ENCODE assay signal across 8 cellular contexts in the genomic region with DNA sequence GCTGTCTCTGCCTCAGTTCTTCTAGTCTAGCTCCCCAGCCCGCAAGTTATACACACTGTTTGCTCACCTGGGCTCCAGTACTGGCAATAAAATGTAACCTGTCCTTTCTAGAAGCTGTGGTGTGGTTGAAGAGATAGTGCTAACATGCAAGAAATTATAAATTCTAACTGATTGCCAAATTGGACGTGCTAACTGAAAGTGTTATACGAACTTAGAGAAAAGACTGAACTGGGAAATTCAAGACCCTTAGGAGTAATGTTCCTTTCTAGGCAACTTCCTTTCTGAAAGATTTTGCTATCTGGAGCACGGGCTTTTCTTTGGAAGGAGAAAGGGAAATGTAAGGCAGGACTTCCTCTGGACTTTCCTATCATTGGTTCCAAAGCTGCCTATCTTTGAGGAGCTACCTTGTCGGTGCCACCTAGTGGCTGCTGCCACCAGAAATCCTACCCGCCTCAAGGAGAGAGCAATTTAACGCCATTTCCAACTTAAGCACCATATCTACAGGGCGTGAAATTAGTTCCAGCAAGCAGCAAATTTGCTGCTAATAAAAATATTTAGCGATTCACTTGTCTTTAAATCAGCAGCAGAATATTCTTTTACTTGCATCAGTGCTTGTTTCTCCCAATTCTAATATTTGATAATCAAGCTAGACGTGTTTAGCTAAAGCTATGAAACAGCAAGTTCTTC. TPM values are rescaled to one million over a fixed set of nuclear protein-coding genes. Genes with fewer than 3 reads are reported as not detected.
DNase-seq lines count a peak whose midpoint lies in the region; ATAC-seq, FAIRE-seq and TF ChIP-seq lines count a peak whose summit lies in the region.

No MANE protein-coding gene starts in this region.

- no peaks in the 10 kb centered on the region for H3K9me3 Mint-ChIP-seq in H9
- H3K9me3 Mint-ChIP-seq in activated CD4-positive, alpha-beta T cell treated with anti-CD3 and anti-CD28 coated beads, Interleukin-2, amount 10 ng/mL, durations not matched to agents 24 days and 14 days = no peaks in the 10 kb centered on the region

- no peaks in the 10 kb centered on the region for H3K79me1 ChIP-seq in H9 (ENCODE audit: insufficient read depth, low read depth, low read length, poor library complexity, severe bottlenecking)

- FAIRE-seq in pancreas (lab: Jason Lieb, UNC) = no peak

- H2BK15ac ChIP-seq in H9 (ENCODE audit: low read depth, low read length) = no peak overlapping the region

- H2BK5ac ChIP-seq in H9 (ENCODE audit: insufficient read length, low read length) = no peak overlapping the region

- H3K4me3 ChIP-seq in fibroblast of the aortic adventitia (ENCODE audit: low read depth, low read length) = no peak overlapping the region
- no peak overlapping the region for H3K4me3 ChIP-seq in pancreas

- H3K36me3 ChIP-seq in ES-I3 (ENCODE audit: insufficient read depth, low read length) = no peaks in the 10 kb centered on the region
- H3K36me3 ChIP-seq in pancreas = no peaks in the 10 kb centered on the region

- no peak overlapping the region for H4K8ac ChIP-seq in H9 (replicated peaks; ENCODE audit: insufficient read length, low read depth, low read length)

- no peak overlapping the region for H3K14ac ChIP-seq in H9 (ENCODE audit: insufficient read depth, low read length)

- H3K4me1 Mint-ChIP-seq in H9 = peaks cover 0 to 3% of the 10 kb centered on the region in 2 experiments; a peak in 1 of 4 replicates
- H3K4me1 Mint-ChIP-seq in activated CD4-positive, alpha-beta T cell treated with anti-CD3 and anti-CD28 coated beads, Interleukin-2, amount 10 ng/mL, durations not matched to agents 24 days and 14 days = peaks cover 2% of the 10 kb centered on the region

- H3K27ac Mint-ChIP-seq in H9 = no peak overlapping the region; a peak in 1 of 7 replicates
- H3K27ac Mint-ChIP-seq in activated CD4-positive, alpha-beta T cell treated with anti-CD3 and anti-CD28 coated beads, Interleukin-2, amount 10 ng/mL, durations not matched to agents 24 days and 14 days = no peak overlapping the region

- H3K27me3 Mint-ChIP-seq in H9 (ENCODE audit: low read depth) = peaks cover 88% of the 10 kb centered on the region
- H3K27me3 Mint-ChIP-seq in activated CD4-positive, alpha-beta T cell treated with anti-CD3 and anti-CD28 coated beads, Interleukin-2, amount 10 ng/mL, durations not matched to agents 24 days and 14 days = peaks cover 39% of the 10 kb centered on the region

- H3K27ac ChIP-seq in H9 (ENCODE audit: insufficient read length, low read depth, low read length) (no peak overlapping the region), pancreas (no peak overlapping the region)

- H4K5ac ChIP-seq in H9 (ENCODE audit: insufficient read length, low read depth, low read length) = no peak overlapping the region

- H3K36me3 Mint-ChIP-seq in H9 (ENCODE audit: insufficient read depth in 1 of 3, low read depth in 3 of 3) = peaks cover 0 to 5% (median 0%) of the 10 kb centered on the region in 3 experiments; a peak in 3 of 7 replicates
- H3K36me3 Mint-ChIP-seq in activated CD4-positive, alpha-beta T cell treated with anti-CD3 and anti-CD28 coated beads, Interleukin-2, amount 10 ng/mL, durations not matched to agents 24 days and 14 days (ENCODE audit: low read depth) = no peaks in the 10 kb centered on the region

- H2BK120ac ChIP-seq in H9 (ENCODE audit: low read depth, low read length, poor library complexity, severe bottlenecking) = no peak overlapping the region

- peak overlapping the region; percentile 27 for H2AFZ ChIP-seq in H9 (ENCODE audit: low read length)

- H3T11ph ChIP-seq in H9 (ENCODE audit: low read length) = no peak overlapping the region

- no CpG with 5 or more reads among the region's 10 CpGs for WGBS in H9 (ENCODE audit: extremely low coverage, insufficient read length, low lambda C conversion rate)
- WGBS in pancreas, 2 donors = 52 to 57% methylated on average over 10 of the region's 10 CpGs

- no peak overlapping the region for H3K4me3 Mint-ChIP-seq in H9
- H3K4me3 Mint-ChIP-seq in activated CD4-positive, alpha-beta T cell treated with anti-CD3 and anti-CD28 coated beads, Interleukin-2, amount 10 ng/mL, durations not matched to agents 24 days and 14 days = no peak overlapping the region

- ATAC-seq in pancreas = peak; percentile 96 to 100 (median 99)
- no peak for ATAC-seq in GM19463 (IDR thresholded peaks at IDR 0.05; ENCODE audit: unreplicated experiment)
- ATAC-seq in HG02852 (IDR thresholded peaks at IDR 0.05; ENCODE audit: unreplicated experiment) = no peak

- no peak overlapping the region for H3K18ac ChIP-seq in H9 (ENCODE audit: insufficient read length, low read depth, low read length)

- peak; percentile 77 for TF ChIP-seq CTCF in H9 (conservative IDR thresholded peaks at IDR 0.05)
- peak; percentile 56 for TF ChIP-seq CTCF in fibroblast of the aortic adventitia (IDR thresholded peaks at IDR 0.05; ENCODE audit: insufficient read depth, low read length)
- peak; percentile 19 to 43 (median 28) for TF ChIP-seq CTCF in pancreas (IDR thresholded peaks at IDR 0.05)

- H3K9ac ChIP-seq in ES-I3 (ENCODE audit: low read depth, low read length) (peak overlapping the region; percentile 16; the same call in 1 of the 2 replicates), H9 (ENCODE audit: extremely low read depth, insufficient read length, low read length) (no peak overlapping the region)

- no peaks in the 10 kb centered on the region for H3K79me2 ChIP-seq in H9 (ENCODE audit: insufficient read depth, low read length)

- H3K4me2 ChIP-seq in H9 (ENCODE audit: insufficient read depth, insufficient read length, low read length) = no peak overlapping the region

- H3K56ac ChIP-seq in H9 (ENCODE audit: insufficient read length, low read depth, low read length) = no peak overlapping the region

- no peak overlapping the region for H4K91ac ChIP-seq in H9 (ENCODE audit: insufficient read length, low read depth, low read length)

- no peaks in the 10 kb centered on the region for H4K20me1 ChIP-seq in H9 (ENCODE audit: control insufficient read depth, insufficient read depth, insufficient read length)

- no peaks in the 10 kb centered on the region for H3K23me2 ChIP-seq in H9 (ENCODE audit: insufficient read length, low read depth, low read length, poor library complexity, severe bottlenecking)

- intact Hi-C loops in activated CD4-positive, alpha-beta T cell treated with anti-CD3 and anti-CD28 coated beads, Interleukin-2, amount 10 ng/mL, durations not matched to agents 24 days and 14 days (cut with micrococcal nuclease) = loop anchor here (1.0 kb wide), 1 partner anchor 162 kb away; no protein-coding TSS in a partner anchor
- intact Hi-C loops in pancreas (cut with DNase I) = no loop called here

- no peaks in the 10 kb centered on the region; the same call in 1 of the 2 replicates for H3K27me3 ChIP-seq in H9 (ENCODE audit: insufficient read depth, low read length)
- H3K27me3 ChIP-seq in pancreas = no peaks in the 10 kb centered on the region

- no peak overlapping the region for H3K23ac ChIP-seq in H9 (ENCODE audit: insufficient read length, low read depth, low read length)

- peak; percentile 79 for DNase-seq in H9
- DNase-seq in NCI-H1092 treated with DMSO at 0.1 percent for 48 hours (lab: John Stamatoyannopoulos, UW) = peak; percentile 18
- peak; percentile 77 for DNase-seq in activated CD4-positive, alpha-beta T cell treated with anti-CD3 and anti-CD28 coated beads, Interleukin-2, amount 10 ng/mL, durations not matched to agents 24 days and 14 days
- DNase-seq in fibroblast of the aortic adventitia (ENCODE audit: low read depth) = peak; percentile 73
- peak in 5 of 6 donors; percentile 27 to 69 (median 61) for DNase-seq in pancreas

- no peaks in the 10 kb centered on the region for H3K4me1 ChIP-seq in ES-I3 (ENCODE audit: insufficient read depth, low read length)
- no peaks in the 10 kb centered on the region for H3K4me1 ChIP-seq in H9 (ENCODE audit: insufficient read depth, low read length)
- H3K4me1 ChIP-seq in pancreas = no peaks in the 10 kb centered on the region

- H2BK12ac ChIP-seq in H9 (ENCODE audit: insufficient read length, low read depth, low read length) = no peak overlapping the region

- no peak overlapping the region for H3K4ac ChIP-seq in H9 (ENCODE audit: low read depth, low read length)

- no peak overlapping the region for H2BK20ac ChIP-seq in H9 (ENCODE audit: low read depth, low read length, poor library complexity, severe bottlenecking)

- no peak overlapping the region for H2AK5ac ChIP-seq in H9 (ENCODE audit: insufficient read length, low read length)

- H3K9me3 ChIP-seq in ES-I3 (ENCODE audit: control insufficient read depth, insufficient read depth, low read length) (no peaks in the 10 kb centered on the region), H9 (ENCODE audit: control insufficient read depth, low read depth, low read length) (no peaks in the 10 kb centered on the region), pancreas (no peaks in the 10 kb centered on the region)

RNA-seq across cellular contexts. Expression of gene TMEM218, which starts 12.7 kb away (rescaled TPM):
- total RNA-seq in H9 (2021) (14.3 and 15.2 TPM in 2 replicates), fibroblast of the aortic adventitia (ENCODE audit: low replicate concordance) (9.2 and 35.1 TPM in 2 replicates), pancreas (10 to 100 TPM in 2 of 6 donors, 1 to 10 TPM in 4; 5.6 to 13.2 (median 9.9) TPM)
- 17.3 and 18.2 TPM in 2 replicates for total RNA-seq in activated CD4-positive, alpha-beta T cell treated with anti-CD3 and anti-CD28 coated beads, Interleukin-2, amount 10 ng/mL, durations not matched to agents 24 days and 14 days
- 10 to 100 TPM; 11.4 to 27.1 TPM for polyA plus RNA-seq in pancreas

RNA-seq across cellular contexts. Expression of gene PKNOX2, which starts 40.5 kb away (rescaled TPM):
- total RNA-seq in H9 (2021) (1.3 and 1.4 TPM in 2 replicates), fibroblast of the aortic adventitia (ENCODE audit: low replicate concordance) (2.0 and 8.6 TPM in 2 replicates), pancreas (1 to 10 TPM; 4.3 to 8.1 (median 5.9) TPM)
- total RNA-seq in activated CD4-positive, alpha-beta T cell treated with anti-CD3 and anti-CD28 coated beads, Interleukin-2, amount 10 ng/mL, durations not matched to agents 24 days and 14 days = not detected in 2 replicates
- 1 to 10 TPM; 3.4 to 6.4 TPM for polyA plus RNA-seq in pancreas

Comparison
In these comparisons a context has a peak if more than half of its experiments do, and no peak if none do; other contexts are left out.
1. DNase-seq: peak in every context shown above with its lines; median percentile 79 in H9; 77 in activated CD4-positive, alpha-beta T cell treated with anti-CD3 and anti-CD28 coated beads, Interleukin-2, amount 10 ng/mL, durations not matched to agents 24 days and 14 days; 73 in fibroblast of the aortic adventitia; 61 in pancreas; 18 in NCI-H1092 treated with DMSO at 0.1 percent for 48 hours.
2. ATAC-seq: peak in pancreas (4 of 4); none in GM19463 (single experiment) and HG02852 (single experiment).
3. Peak in every context shown above with its lines, with median percentiles within 50 percentile points of each other: CTCF ChIP-seq.